In the genomic region with DNA sequence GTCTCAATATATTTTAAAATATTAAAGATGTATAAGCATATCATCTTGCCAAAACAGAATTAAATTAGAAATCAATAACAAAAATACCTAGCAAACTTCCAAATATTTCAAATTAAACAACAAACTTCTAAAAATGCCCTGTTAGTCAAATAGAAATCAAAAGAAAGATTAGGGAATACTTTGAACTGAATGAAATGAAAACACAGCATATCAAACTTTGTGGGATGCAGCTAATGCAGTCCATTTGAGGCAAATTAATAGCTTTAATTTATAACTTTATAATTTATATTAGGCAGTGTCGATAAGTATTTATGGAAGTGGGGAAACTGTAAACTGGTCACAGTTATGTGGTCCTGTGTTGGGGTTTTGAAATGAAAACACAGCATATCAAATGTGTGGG, we compare ENCODE assay signal across 33 cellular contexts. TPM values are rescaled to one million over a fixed set of nuclear protein-coding genes. Genes with fewer than 3 reads are reported as not detected.
"Had no signal": no experiment of that assay in that cellular context is flagged by ENCODE, and none has a peak within 500 bp of the region (broad histone marks: within the 10 kb centered on the region; RNA-seq: fewer than 3 reads in every experiment).

No MANE protein-coding gene starts in this region.

- DNase-seq: Karpas-422, MM.1S, MV-4-11, NCI-H1092, NCI-H1105, NCI-H1417 treated with DMSO at 0.1 percent for 48 hours, NCI-H1436 treated with DMSO at 0.1 percent for 48 hours, NCI-H1694 treated with DMSO at 0.1 percent for 48 hours, NCI-H187 treated with DMSO at 0.1 percent for 48 hours, NCI-H2029, NCI-H2081, NCI-H2171 treated with DMSO at 0.1 percent for 48 hours, NCI-H2227 treated with DMSO at 0.1 percent for 48 hours, NCI-H446, NCI-H510A treated with DMSO at 0.1 percent for 48 hours, NCI-H524 treated with DMSO at 0.1 percent for 48 hours, NCI-H526 treated with DMSO at 0.1 percent for 48 hours, PC-9, SHP77, SIG-M5, SJCRH30 had no signal

- FAIRE-seq: RCC 7860 had no signal

- H3K4me1 ChIP-seq: SJCRH30 had no signal

- H3K4me2 ChIP-seq: PC-9 had no signal

- H3K27me3 ChIP-seq: SJCRH30 had no signal

- H3K4me3 ChIP-seq: PC-9, SJCRH30, SK-N-MC had no signal

- H3K36me3 ChIP-seq: SJCRH30 had no signal

- H2AFZ ChIP-seq: PC-9 had no signal

- H3K27ac ChIP-seq: PC-9, RWPE1, SJCRH30, SK-N-MC had no signal

- H3K9me3 ChIP-seq: SJCRH30 had no signal

- ATAC-seq: Panc1, Right ventricle myocardium inferior, SK-N-SH treated with all-trans-retinoic acid at 6 μM for 48 hours had no signal

RNA-seq across cellular contexts. Expression of gene SLC6A3, which starts 17.1 kb away (rescaled TPM):
- total RNA-seq: LHCN-M2, MCF 10A, NCI-H460, OCI-LY7, PC-9, Right ventricle myocardium inferior, RPMI7951, SK-MEL-5 had no signal
